Comparison of ENCODE assay signal across 13 cellular contexts in genomic region chr6:163983601-163984445, GRCh38.
DNase-seq lines count a peak whose midpoint lies in the region; ATAC-seq and TF ChIP-seq lines count a peak whose summit lies in the region.
"Had no signal": no experiment of that assay in that cellular context is flagged by ENCODE, and none has a peak within 500 bp of the region (broad histone marks: within the 10 kb centered on the region; RNA-seq: fewer than 3 reads in every experiment).

No MANE protein-coding gene starts in this region.

- TF ChIP-seq EP300 in esophagus muscularis mucosa (IDR thresholded peaks at IDR 0.05): no peak

- ATAC-seq in GM19397 (IDR thresholded peaks at IDR 0.05; ENCODE audit: unreplicated experiment) (peak; percentile 45), HG03432 (IDR thresholded peaks at IDR 0.05; ENCODE audit: unreplicated experiment) (peak; percentile 37), GM18873 (IDR thresholded peaks at IDR 0.05; ENCODE audit: low FRiP score, unreplicated experiment) (no peak)
- ATAC-seq in naive thymus-derived CD8-positive, alpha-beta T cell: no peak

- H3K4me1 ChIP-seq in esophagus muscularis mucosa: peaks cover 0 to 8% (median 0%) of the 10 kb centered on the region in 4 donors
- H3K4me1 ChIP-seq: SJSA1, uterus had no signal

- DNase-seq in esophagus muscularis mucosa (ENCODE audit: extremely low spot score) (peak; percentile 89), retinal pigment epithelial cell (ENCODE audit: low read depth) (no peak), CD1c-positive myeloid dendritic cell (ENCODE audit: extremely low spot score) (no peak), middle frontal gyrus (ENCODE audit: extremely low spot score, low spot score) (no peak)
- DNase-seq in naive thymus-derived CD8-positive, alpha-beta T cell: no peak
- DNase-seq: activated naive CD4-positive, alpha-beta T cell treated with anti-CD3 and anti-CD28 coated beads for 36 hours; heart left ventricle; NCI-H446; uterus had no signal

- H3K4me1 Mint-ChIP-seq in naive thymus-derived CD8-positive, alpha-beta T cell: peaks cover 5 to 10% (median 9%) of the 10 kb centered on the region in 4 donors

- no peak overlapping the region for H3K27ac ChIP-seq in esophagus muscularis mucosa (replicated peaks in 1 of 4)
- H3K27ac ChIP-seq: SJSA1, uterus had no signal

- H3K4me3 Mint-ChIP-seq in naive thymus-derived CD8-positive, alpha-beta T cell: no peak overlapping the region
- H3K4me3 Mint-ChIP-seq: activated naive CD4-positive, alpha-beta T cell treated with anti-CD3 and anti-CD28 coated beads for 36 hours had no signal

- no peaks in the 10 kb centered on the region for H3K36me3 ChIP-seq in esophagus muscularis mucosa
- H3K36me3 ChIP-seq: heart left ventricle, SJSA1, uterus had no signal

- H3K27ac Mint-ChIP-seq in naive thymus-derived CD8-positive, alpha-beta T cell: peak overlapping the region in 1 of 10 donors; percentile 1
- H3K27ac Mint-ChIP-seq: activated naive CD4-positive, alpha-beta T cell treated with anti-CD3 and anti-CD28 coated beads for 36 hours had no signal

- peaks cover 0 to 3% (median 2%) of the 10 kb centered on the region in 9 donors for H3K9me3 Mint-ChIP-seq in naive thymus-derived CD8-positive, alpha-beta T cell
- H3K9me3 Mint-ChIP-seq: activated naive CD4-positive, alpha-beta T cell treated with anti-CD3 and anti-CD28 coated beads for 36 hours had no signal

- peaks cover 4 to 12% (median 8%) of the 10 kb centered on the region in 5 donors for H3K27me3 Mint-ChIP-seq in naive thymus-derived CD8-positive, alpha-beta T cell

- intact Hi-C loops in esophagus muscularis mucosa (cut with DNase I): no loop called here

- no peak for TF ChIP-seq POLR2A in esophagus muscularis mucosa (IDR thresholded peaks at IDR 0.05; ENCODE audit: low read depth)

- WGBS in esophagus muscularis mucosa: 79% methylated on average over 16 of the region's 16 CpGs

- no peak for TF ChIP-seq CTCF in esophagus muscularis mucosa (IDR thresholded peaks at IDR 0.05)
- no peak for TF ChIP-seq CTCF in retinal pigment epithelial cell (conservative IDR thresholded peaks at IDR 0.05; ENCODE audit: low read depth, low read length)

- H3K4me3 ChIP-seq in esophagus muscularis mucosa: no peak overlapping the region
- H3K4me3 ChIP-seq in retinal pigment epithelial cell (ENCODE audit: low read length): peak overlapping the region; percentile 8
- H3K4me3 ChIP-seq: SJSA1, uterus had no signal

- peaks cover 0 to 2% (median 0%) of the 10 kb centered on the region in 3 donors for H3K36me3 Mint-ChIP-seq in naive thymus-derived CD8-positive, alpha-beta T cell

- POLR2A ChIA-PET in naive thymus-derived CD8-positive, alpha-beta T cell (lab: Charles Lee): no interaction called here

- H3K9me3 ChIP-seq in esophagus muscularis mucosa: no peaks in the 10 kb centered on the region
- H3K9me3 ChIP-seq: uterus had no signal

- H3K27me3 ChIP-seq in esophagus muscularis mucosa: peaks cover 0 to 4% (median 0%) of the 10 kb centered on the region in 4 donors
- H3K27me3 ChIP-seq: heart left ventricle, SJSA1, uterus had no signal

Comparison
In these comparisons a context has a peak if more than half of its experiments do, and no peak if none do; other contexts are left out.
1. ATAC-seq: peak in GM19397 (single experiment) and HG03432 (single experiment); none in naive thymus-derived CD8-positive, alpha-beta T cell (0 of 2) and GM18873 (single experiment).